8 cellular contexts compared by ENCODE assay signal in the genomic region with DNA sequence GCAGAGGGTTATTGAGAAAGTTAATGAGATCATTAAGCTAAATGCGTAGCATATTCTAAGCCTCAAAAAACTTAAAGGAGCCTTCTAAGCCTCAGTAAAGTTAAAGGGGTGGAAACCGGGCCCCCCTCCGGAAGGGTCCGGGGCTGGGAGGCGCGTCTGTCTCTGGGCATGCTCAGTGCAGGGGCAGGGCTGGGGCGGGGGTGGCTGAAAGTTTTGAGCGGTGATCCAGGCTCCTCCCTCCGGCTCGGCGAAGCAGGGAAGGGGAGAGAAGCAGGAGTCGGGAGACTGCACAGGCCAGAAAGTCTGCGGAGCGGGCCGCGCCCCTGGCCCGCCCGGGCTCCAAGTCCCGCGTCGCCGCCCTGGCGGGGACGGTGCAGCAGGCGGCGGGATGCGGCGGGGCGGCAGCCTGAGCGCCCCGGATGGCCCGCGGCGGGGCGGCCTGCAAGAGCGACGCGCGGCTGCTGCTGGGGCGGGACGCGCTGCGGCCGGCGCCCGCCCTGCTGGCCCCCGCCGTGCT. TPM values are rescaled to one million over a fixed set of nuclear protein-coding genes. Genes with fewer than 3 reads are reported as not detected.
A peak's percentile ranks its signal among the peaks of the same experiment; 100 is the strongest.
DNase-seq lines count a peak whose midpoint lies in the region; ATAC-seq and TF ChIP-seq lines count a peak whose summit lies in the region.

A gene (plus strand): TSS at position 240 of the 517 bp plus-strand sequence. CDS start 180 bp downstream, at position 420.

- ATAC-seq in activated CD4-positive, CD25-positive, alpha-beta regulatory T cell treated with anti-CD3 and anti-CD28 coated beads, Interleukin-2, amount 50 U/mL, for 24 hours: peak; percentile 29 to 34
- peak; percentile 41 to 44 for ATAC-seq in activated T-cell treated with anti-CD3 and anti-CD28 coated beads, Interleukin-2, amount 50 U/mL, for 4 hours
- ATAC-seq in naive thymus-derived CD8-positive, alpha-beta T cell: peak in 1 of 2 donors; percentile 39

- DNase-seq in activated CD4-positive, CD25-positive, alpha-beta regulatory T cell treated with anti-CD3 and anti-CD28 coated beads, Interleukin-2, amount 50 U/mL, for 72 hours: no peak
- DNase-seq in NCI-H1105 (lab: John Stamatoyannopoulos, UW) (peak; percentile 3), foreskin fibroblast (peak; percentile 84 to 95), uterus (peak; percentile 87 to 88), T-helper 9 cell (no peak)
- no peak for DNase-seq in activated T-cell treated with anti-CD3 and anti-CD28 coated beads, Interleukin-2, amount 50 U/mL, for 4 hours
- peak in 1 of 10 donors; percentile 44 for DNase-seq in naive thymus-derived CD8-positive, alpha-beta T cell

- H3K4me1 ChIP-seq in uterus: peaks cover 8 to 19% of the 10 kb centered on the region in 2 donors

- peak within 1 kb of the TSS in 1 of 10 donors; percentile 22 for H3K27ac Mint-ChIP-seq in naive thymus-derived CD8-positive, alpha-beta T cell

- POLR2A ChIA-PET in naive thymus-derived CD8-positive, alpha-beta T cell (lab: Charles Lee): no interaction called here

- no peaks in the 10 kb centered on the region for H3K36me3 ChIP-seq in uterus

- intact Hi-C loops in uterus (cut with DNase I; ENCODE audit: low total_unique reads): no loop called here

- H3K4me3 ChIP-seq in foreskin fibroblast (ENCODE audit: low read depth in 1 of 2, low read length in 2 of 2) (peak within 1 kb of the TSS; percentile 67 to 84), uterus (peak within 1 kb of the TSS; percentile 53 to 55)

- H3K27ac ChIP-seq in uterus: peak within 1 kb of the TSS; percentile 84 to 90

- peaks cover 6% of the 10 kb centered on the region for H3K9me3 Mint-ChIP-seq in activated T-cell treated with anti-CD3 and anti-CD28 coated beads, Interleukin-2, amount 50 U/mL, for 4 hours
- H3K9me3 Mint-ChIP-seq in naive thymus-derived CD8-positive, alpha-beta T cell: peaks cover 0 to 29% (median 21%) of the 10 kb centered on the region in 9 donors

- H3K4me3 Mint-ChIP-seq in activated T-cell treated with anti-CD3 and anti-CD28 coated beads, Interleukin-2, amount 50 U/mL, for 4 hours: peak within 1 kb of the TSS; percentile 70
- H3K4me3 Mint-ChIP-seq in naive thymus-derived CD8-positive, alpha-beta T cell: peak within 1 kb of the TSS in 9 of 10 donors; percentile 35 to 83 (median 54)

- no peaks in the 10 kb centered on the region for H3K27me3 ChIP-seq in uterus

- TF ChIP-seq POLR2A in uterus (IDR thresholded peaks at IDR 0.05): peak; percentile 55 to 61

- TF ChIP-seq CTCF in foreskin fibroblast (IDR thresholded peaks at IDR 0.05; ENCODE audit: low read depth, low read length): no peak
- peak in 1 of 4 experiments; percentile 17 for TF ChIP-seq CTCF in uterus (IDR thresholded peaks at IDR 0.05)

- H3K9me3 ChIP-seq in uterus: peaks cover 0 to 5% of the 10 kb centered on the region in 2 donors

- peaks cover 49% of the 10 kb centered on the region for H3K27me3 Mint-ChIP-seq in activated T-cell treated with anti-CD3 and anti-CD28 coated beads, Interleukin-2, amount 50 U/mL, for 4 hours (ENCODE audit: low read depth)
- peaks cover 22 to 66% (median 43%) of the 10 kb centered on the region in 5 donors for H3K27me3 Mint-ChIP-seq in naive thymus-derived CD8-positive, alpha-beta T cell

- H3K4me1 Mint-ChIP-seq in activated T-cell treated with anti-CD3 and anti-CD28 coated beads, Interleukin-2, amount 50 U/mL, for 4 hours (ENCODE audit: low read depth): peaks cover 7% of the 10 kb centered on the region
- peaks cover 10 to 30% (median 18%) of the 10 kb centered on the region in 4 donors for H3K4me1 Mint-ChIP-seq in naive thymus-derived CD8-positive, alpha-beta T cell

- H3K36me3 Mint-ChIP-seq in activated T-cell treated with anti-CD3 and anti-CD28 coated beads, Interleukin-2, amount 50 U/mL, for 4 hours (ENCODE audit: insufficient read depth): no peaks in the 10 kb centered on the region
- peaks cover 0 to 25% (median 4%) of the 10 kb centered on the region in 3 donors for H3K36me3 Mint-ChIP-seq in naive thymus-derived CD8-positive, alpha-beta T cell

RNA-seq across cellular contexts. Expression of the gene that starts here (rescaled TPM):
- total RNA-seq in activated T-cell treated with anti-CD3 and anti-CD28 coated beads, Interleukin-2, amount 50 U/mL, for 4 hours: 1 to 10 TPM; 1.1 to 3.0 (median 1.4) TPM
- total RNA-seq in naive thymus-derived CD8-positive, alpha-beta T cell: under 1 TPM in 1 of 2 experiments, not detected in 1; 0.05 TPM
- not detected for polyA plus RNA-seq in naive thymus-derived CD8-positive, alpha-beta T cell
- total RNA-seq in uterus: 10 to 100 TPM in 3 of 4 donors, 1 to 10 TPM in 1; 4.9 to 48.3 (median 38.0) TPM

Comparison
In these comparisons a context has a peak if more than half of its experiments do, and no peak if none do; other contexts are left out.
1. DNase-seq: peak in NCI-H1105 (single experiment), foreskin fibroblast (2 of 2) and uterus (2 of 2); none in activated CD4-positive, CD25-positive, alpha-beta regulatory T cell treated with anti-CD3 and anti-CD28 coated beads, Interleukin-2, amount 50 U/mL, for 72 hours (single experiment), activated T-cell treated with anti-CD3 and anti-CD28 coated beads, Interleukin-2, amount 50 U/mL, for 4 hours (single experiment) and T-helper 9 cell (single experiment).